In genomic region chr7:100469227-100470044, GRCh38 we compare ENCODE assay signal across 8 cellular contexts.
DNase-seq lines count a peak whose midpoint lies in the region; ATAC-seq lines count a peak whose summit lies in the region.

No MANE protein-coding gene starts in this region.

- H3K27me3 ChIP-seq in endocrine pancreas (ENCODE audit: control insufficient read depth, insufficient read depth, low read length): no peaks in the 10 kb centered on the region

- peak; percentile 95 for DNase-seq in ELF-1 (ENCODE audit: low read depth, low spot score)
- peak; percentile 75 for DNase-seq in NOMO-1 treated with DMSO at 0.1 percent for 48 hours (lab: John Stamatoyannopoulos, UW; ENCODE audit: unreplicated experiment)
- peak; percentile 58 for DNase-seq in activated CD8-positive, alpha-beta memory T cell treated with anti-CD3 and anti-CD28 coated beads, Interleukin-2, amount 50 U/mL, for 24 hours (ENCODE audit: extremely low read depth)
- peak; percentile 90 for DNase-seq in midbrain (lab: John Stamatoyannopoulos, UW)
- peak; percentile 71 to 75 for DNase-seq in stimulated activated CD8-positive, alpha-beta memory T cell treated with anti-CD3 and anti-CD28 coated beads, Interleukin-4, amount 100 ng/mL, for 1 hour (ENCODE audit: low read depth in 2 of 2, low spot score in 1 of 2)

- no peaks in the 10 kb centered on the region for H3K4me1 ChIP-seq in endocrine pancreas (ENCODE audit: control insufficient read depth, insufficient read depth, low read length)

- no peak overlapping the region for H3K4me3 ChIP-seq in endocrine pancreas (ENCODE audit: control insufficient read depth, insufficient read depth, low read length)

- peak overlapping the region; percentile 42 for H3K9ac ChIP-seq in endocrine pancreas (ENCODE audit: control insufficient read depth, insufficient read depth, low read length)

- H3K36me3 ChIP-seq in endocrine pancreas (ENCODE audit: control insufficient read depth, insufficient read depth, low read length): no peaks in the 10 kb centered on the region

- no peaks in the 10 kb centered on the region for H3K9me3 ChIP-seq in endocrine pancreas (ENCODE audit: control insufficient read depth, low read length)

- peak; percentile 60 for ATAC-seq in HG03521 (IDR thresholded peaks at IDR 0.05; ENCODE audit: unreplicated experiment)
- no peak for ATAC-seq in HG02588 (IDR thresholded peaks at IDR 0.05; ENCODE audit: unreplicated experiment)
